1 cellular context compared by ENCODE assay signal in genomic region chr3:133444071-133444774, GRCh38.
TF ChIP-seq lines count a peak whose summit lies in the region.

No MANE protein-coding gene starts in this region.

TF ChIP-seq in HepG2, 621 proteins besides CTCF, POLR2A, EP300 and RAD21 (continued from another document):
- no peak for TF ChIP-seq CAMTA2 (CRISPR knock-in tag; IDR thresholded peaks at IDR 0.05; ENCODE audit: borderline replicate concordance)
- TF ChIP-seq ZBTB3 (CRISPR knock-in tag; IDR thresholded peaks at IDR 0.05; ENCODE audit: borderline replicate concordance, low read depth) = no peak
- TF ChIP-seq SOX6 (IDR thresholded peaks at IDR 0.05) = no peak
- peak; percentile 41; the same call in 1 of the 2 replicates for TF ChIP-seq SOX6 (CRISPR knock-in tag; IDR thresholded peaks at IDR 0.05)
- no peak for TF ChIP-seq ZNF292 (CRISPR knock-in tag; IDR thresholded peaks at IDR 0.05; ENCODE audit: borderline replicate concordance, low read depth)
- no peak for TF ChIP-seq CHCHD3 (CRISPR knock-in tag; IDR thresholded peaks at IDR 0.05)
- TF ChIP-seq POLR2G (IDR thresholded peaks at IDR 0.05; ENCODE audit: low read depth, low read length) = no peak
- TF ChIP-seq NCOR1 (IDR thresholded peaks at IDR 0.05; ENCODE audit: borderline replicate concordance, low read length) = no peak
- no peak for TF ChIP-seq KDM4B (CRISPR knock-in tag; IDR thresholded peaks at IDR 0.05)
- TF ChIP-seq ZBTB34 (CRISPR knock-in tag; IDR thresholded peaks at IDR 0.05) = no peak
- TF ChIP-seq GZF1 (CRISPR knock-in tag; IDR thresholded peaks at IDR 0.05) = no peak
- no peak for TF ChIP-seq FOSL1 (CRISPR knock-in tag; IDR thresholded peaks at IDR 0.05; ENCODE audit: borderline replicate concordance)
- TF ChIP-seq FLYWCH1 (CRISPR knock-in tag; IDR thresholded peaks at IDR 0.05) = no peak
- no peak for TF ChIP-seq FOXK2 (IDR thresholded peaks at IDR 0.05)
- TF ChIP-seq E2F1 (CRISPR knock-in tag; IDR thresholded peaks at IDR 0.05) = no peak
- TF ChIP-seq ZNF235 (CRISPR knock-in tag; IDR thresholded peaks at IDR 0.05; ENCODE audit: borderline replicate concordance) = no peak
- no peak for TF ChIP-seq HDAC6 (IDR thresholded peaks at IDR 0.05; ENCODE audit: low read depth, low read length)
- TF ChIP-seq ZBTB10 (CRISPR knock-in tag; IDR thresholded peaks at IDR 0.05; ENCODE audit: borderline replicate concordance) = no peak
- TF ChIP-seq RBFOX2 (IDR thresholded peaks at IDR 0.05; ENCODE audit: low read depth, low read length) = no peak
- peak; percentile 93 for TF ChIP-seq NFE2L2 (IDR thresholded peaks at IDR 0.05; ENCODE audit: low read length)
- no peak for TF ChIP-seq MIER2 (CRISPR knock-in tag; IDR thresholded peaks at IDR 0.05)
- TF ChIP-seq HIVEP1 (CRISPR knock-in tag; IDR thresholded peaks at IDR 0.05) = no peak
- TF ChIP-seq MZF1 (CRISPR knock-in tag; IDR thresholded peaks at IDR 0.05; ENCODE audit: borderline replicate concordance) = no peak
- TF ChIP-seq CBX2 (IDR thresholded peaks at IDR 0.05; ENCODE audit: low read depth, low read length) = no peak
- TF ChIP-seq CBX2 (CRISPR knock-in tag; IDR thresholded peaks at IDR 0.05; ENCODE audit: low read depth) = no peak
- no peak for TF ChIP-seq ZNF549 (CRISPR knock-in tag; IDR thresholded peaks at IDR 0.05)
- no peak for TF ChIP-seq ZNF720 (CRISPR knock-in tag; IDR thresholded peaks at IDR 0.05)
- TF ChIP-seq DMAP1 (CRISPR knock-in tag; IDR thresholded peaks at IDR 0.05) = no peak
- no peak for TF ChIP-seq CREBL2 (CRISPR knock-in tag; IDR thresholded peaks at IDR 0.05; ENCODE audit: borderline replicate concordance)
- TF ChIP-seq MTERF4 (CRISPR knock-in tag; IDR thresholded peaks at IDR 0.05) = no peak
- no peak for TF ChIP-seq ZNF687 (CRISPR knock-in tag; IDR thresholded peaks at IDR 0.05)
- TF ChIP-seq BCL6 (CRISPR knock-in tag; IDR thresholded peaks at IDR 0.05) = no peak
- TF ChIP-seq SATB2 (CRISPR knock-in tag; IDR thresholded peaks at IDR 0.05) = no peak
- no peak for TF ChIP-seq ELF3 (CRISPR knock-in tag; IDR thresholded peaks at IDR 0.05)
- no peak for TF ChIP-seq ZNF512 (CRISPR knock-in tag; IDR thresholded peaks at IDR 0.05)
- TF ChIP-seq MAFF (IDR thresholded peaks at IDR 0.05; ENCODE audit: low read depth, low read length) = peak; percentile 67
- no peak for TF ChIP-seq ZNF362 (CRISPR knock-in tag; IDR thresholded peaks at IDR 0.05; ENCODE audit: borderline replicate concordance)
- TF ChIP-seq ZNF251 (CRISPR knock-in tag; IDR thresholded peaks at IDR 0.05) = no peak
- no peak for TF ChIP-seq ZNF280D (CRISPR knock-in tag; IDR thresholded peaks at IDR 0.05)
